In genomic region chr19:45508931-45509691, GRCh38 we compare ENCODE assay signal across 8 cellular contexts. TPM values are rescaled to one million over a fixed set of nuclear protein-coding genes. Genes with fewer than 3 reads are reported as not detected.
DNase-seq lines count a peak whose midpoint lies in the region; ATAC-seq and TF ChIP-seq lines count a peak whose summit lies in the region.

No MANE protein-coding gene starts in this region.

- peaks cover 49% of the 10 kb centered on the region for H4K20me1 ChIP-seq in smooth muscle cell (ENCODE audit: low read depth)

- H3K4me1 ChIP-seq in smooth muscle cell (ENCODE audit: low read depth): no peaks in the 10 kb centered on the region

- in situ Hi-C loops in brain microvascular endothelial cell (cut with HindIII; ENCODE audit: low pct_ligation_motif_present, low sequenced_read_pairs): no loop called here

- TF ChIP-seq CTCF in brain microvascular endothelial cell (IDR thresholded peaks at IDR 0.05; ENCODE audit: low read depth, low read length, missing control alignments): no peak
- TF ChIP-seq CTCF in smooth muscle cell (IDR thresholded peaks at IDR 0.05; ENCODE audit: borderline replicate concordance, insufficient read depth, poor library complexity, severe bottlenecking): no peak

- H3K4me3 ChIP-seq in brain microvascular endothelial cell (ENCODE audit: low read depth, low read length) (peak overlapping the region; percentile 91), smooth muscle cell (peak overlapping the region; percentile 98)

- H3K27me3 Mint-ChIP-seq in immature natural killer cell (ENCODE audit: low read depth in 3 of 3): peaks cover 8 to 18% (median 10%) of the 10 kb centered on the region in 3 donors

- DNase-seq in CD1c-positive myeloid dendritic cell (ENCODE audit: extremely low spot score) (peak; percentile 64), OCI-M1 (lab: John Stamatoyannopoulos, UW) (peak; percentile 83), brain microvascular endothelial cell (peak; percentile 71), immature natural killer cell (peak; percentile 54 to 59 (median 58)), smooth muscle cell (lab: John Stamatoyannopoulos, UW; ENCODE audit: unreplicated experiment) (peak; percentile 28), activated gamma-delta T cell treated with Interleukin-2 at 50 U/mL for 16 hours (no peak), NCI-H526 treated with DMSO at 0.1 percent for 48 hours (lab: John Stamatoyannopoulos, UW) (no peak)

- H3F3A ChIP-seq in smooth muscle cell (ENCODE audit: low read depth): peaks cover 16% of the 10 kb centered on the region

- H3K36me3 Mint-ChIP-seq in immature natural killer cell: no peaks in the 10 kb centered on the region

- H3K79me2 ChIP-seq in smooth muscle cell (ENCODE audit: low read depth): peaks cover 69% of the 10 kb centered on the region

- no peak overlapping the region for H2AFZ ChIP-seq in smooth muscle cell (ENCODE audit: low read depth)

- peak overlapping the region; percentile 72 for H3K9ac ChIP-seq in smooth muscle cell (ENCODE audit: low read depth)

- peak overlapping the region; percentile 87 for H3K4me2 ChIP-seq in smooth muscle cell

- peak overlapping the region; percentile 94 to 98 (median 96) for H3K27ac Mint-ChIP-seq in immature natural killer cell

- ATAC-seq in GM21576 (IDR thresholded peaks at IDR 0.05; ENCODE audit: unreplicated experiment): peak; percentile 26

- H3K27ac ChIP-seq in brain microvascular endothelial cell: peak overlapping the region; percentile 91
- H3K27ac ChIP-seq in smooth muscle cell (ENCODE audit: low read depth): peak overlapping the region; percentile 92

- H3K36me3 ChIP-seq in brain microvascular endothelial cell (replicated peaks) (peaks cover 6% of the 10 kb centered on the region), smooth muscle cell (ENCODE audit: low read depth) (no peaks in the 10 kb centered on the region)

- H3K4me1 Mint-ChIP-seq in immature natural killer cell: peaks cover 57 to 64% of the 10 kb centered on the region in 2 donors

- peak overlapping the region; percentile 97 to 100 (median 99) for H3K4me3 Mint-ChIP-seq in immature natural killer cell

- no peaks in the 10 kb centered on the region for H3K9me3 Mint-ChIP-seq in immature natural killer cell

- H3K27me3 ChIP-seq in brain microvascular endothelial cell (replicated peaks) (no peaks in the 10 kb centered on the region), smooth muscle cell (ENCODE audit: low read depth) (no peaks in the 10 kb centered on the region)

- no peaks in the 10 kb centered on the region for H3K9me3 ChIP-seq in smooth muscle cell (replicated peaks; ENCODE audit: low read depth)

- 1% methylated on average over 10 of the region's 26 CpGs for WGBS in smooth muscle cell (ENCODE audit: low lambda C conversion rate)

RNA-seq across cellular contexts. Expression of gene VASP, which starts 1.8 kb away (rescaled TPM):
- polyA plus RNA-seq in immature natural killer cell (100 to 1,000 TPM in 1 of 3 donors, 10 to 100 TPM in 2; 91.2 to 126 (median 93.4) TPM), smooth muscle cell (73.6 and 107 TPM in 2 replicates)
- 75.8 and 83.8 TPM in 2 replicates for total RNA-seq in smooth muscle cell

RNA-seq across cellular contexts. Expression of gene PPM1N, which starts 10.9 kb away (rescaled TPM):
- polyA plus RNA-seq in immature natural killer cell (1 to 10 TPM; 3.9 to 5.7 (median 4.0) TPM), smooth muscle cell (0.16 and 1.3 TPM in 2 replicates)
- total RNA-seq in smooth muscle cell: 0.58 TPM in 1 of 2 replicates, not detected in the other

RNA-seq across cellular contexts. Expression of gene RTN2, which starts 12.3 kb away (rescaled TPM):
- polyA plus RNA-seq in immature natural killer cell (under 1 TPM in 2 of 3 donors, not detected in 1; 0.48 to 0.80 TPM), smooth muscle cell (24.4 and 28.0 TPM in 2 replicates)
- total RNA-seq in smooth muscle cell: 6.3 and 20.5 TPM in 2 replicates

RNA-seq across cellular contexts. Expression of gene FOSB, which starts 41.3 kb away (rescaled TPM):
- polyA plus RNA-seq in immature natural killer cell (10 to 100 TPM; 11.6 to 30.1 (median 11.6) TPM), smooth muscle cell (178 and 299 TPM in 2 replicates)
- total RNA-seq in smooth muscle cell: 171 and 186 TPM in 2 replicates

Comparison
In these comparisons a context has a peak if more than half of its experiments do, and no peak if none do; other contexts are left out.
1. DNase-seq: peak in CD1c-positive myeloid dendritic cell (single experiment), OCI-M1 (single experiment), brain microvascular endothelial cell (single experiment), immature natural killer cell (3 of 3) and smooth muscle cell (single experiment); none in activated gamma-delta T cell treated with Interleukin-2 at 50 U/mL for 16 hours (single experiment) and NCI-H526 treated with DMSO at 0.1 percent for 48 hours (single experiment).
2. RNA of gene RTN2, which starts 12.3 kb away (polyA plus RNA-seq): 24.4 to 28.0 TPM in smooth muscle cell; 0.48 to 0.80 TPM in immature natural killer cell; every median in the first group is over 10 times any median in the second.